ENCODE assay signal across 16 cellular contexts in genomic region chr9:120383999-120384924, GRCh38.
A peak's percentile ranks its signal among the peaks of the same experiment; 100 is the strongest.
DNase-seq lines count a peak whose midpoint lies in the region; ATAC-seq, FAIRE-seq and TF ChIP-seq lines count a peak whose summit lies in the region.
"Had no signal": no experiment of that assay in that cellular context is flagged by ENCODE, and none has a peak within 500 bp of the region (broad histone marks: within the 10 kb centered on the region; RNA-seq: fewer than 3 reads in every experiment).

No MANE protein-coding gene starts in this region.

- FAIRE-seq in astrocyte (lab: Jason Lieb, UNC) (no peak), HepG2 (lab: Jason Lieb, UNC) (peak; percentile 75)
- FAIRE-seq: GM12878 had no signal

- TSS peak; percentile 86 for BruUV-seq in HepG2 (replicated peaks; lab: Mats Ljungman, UMichigan)

- H3K9me3 Mint-ChIP-seq in astrocyte (ENCODE audit: unreplicated experiment): peaks cover 7% of the 10 kb centered on the region
- H3K9me3 Mint-ChIP-seq: stimulated activated naive CD8-positive, alpha-beta T cell treated with anti-CD3 and anti-CD28 coated beads, Interleukin-15, amount 100 ng/mL, for 72 hours had no signal

- H3K4me2 ChIP-seq in astrocyte (ENCODE audit: low read length) (peak overlapping the region; percentile 11), HepG2 (ENCODE audit: low read depth, low read length) (peak overlapping the region; percentile 72)

- WGBS in HepG2 (ENCODE audit: low lambda C conversion rate): 6% methylated on average over 16 of the region's 24 CpGs

- H3K9me3 ChIP-seq in astrocyte (ENCODE audit: insufficient read depth, low read depth, low read length) (no peaks in the 10 kb centered on the region), HepG2 (ENCODE audit: low read length) (peaks cover 7% of the 10 kb centered on the region; the same call in 1 of the 2 replicates)

- DNase-seq in cardiac septum (ENCODE audit: low spot score) (peak; percentile 62), Right ventricle myocardium inferior (ENCODE audit: missing footprints) (no peak), astrocyte (ENCODE audit: low read depth) (peak; percentile 70), HepG2 (ENCODE audit: low spot score) (peak; percentile 93), NCI-H1436 (lab: John Stamatoyannopoulos, UW) (no peak), NOMO-1 (lab: John Stamatoyannopoulos, UW; ENCODE audit: unreplicated experiment in 2 of 2) (no peak), 8988T (no peak)
- DNase-seq: effector CD8-positive, alpha-beta T cell; NCI-H2171 treated with DMSO at 0.1 percent for 48 hours; stimulated activated naive CD8-positive, alpha-beta T cell treated with anti-CD3 and anti-CD28 coated beads, Interleukin-15, amount 100 ng/mL, for 72 hours; T-helper 2 cell had no signal

- no peaks in the 10 kb centered on the region for H3K4me1 Mint-ChIP-seq in astrocyte (ENCODE audit: low read depth, unreplicated experiment)
- H3K4me1 Mint-ChIP-seq: B cell; stimulated activated naive CD8-positive, alpha-beta T cell treated with anti-CD3 and anti-CD28 coated beads, Interleukin-15, amount 100 ng/mL, for 72 hours had no signal

- TF ChIP-seq CTCF in astrocyte (IDR thresholded peaks at IDR 0.05; ENCODE audit: insufficient read depth, low read depth, low read length) (no peak), HepG2 (CRISPR knock-in tag; IDR thresholded peaks at IDR 0.05) (peak; percentile 66)

- no peak overlapping the region for H3K4me3 Mint-ChIP-seq in astrocyte (ENCODE audit: unreplicated experiment)
- H3K4me3 Mint-ChIP-seq: activated T-helper 1 cell treated with anti-CD3 and anti-CD28 coated beads, Interleukin-12 subunit alpha, Interleukin-12 subunit beta, Interleukin-2, Interleukin-4 antibody, amounts not matched to agents 30 ng/mL and 10 ng/mL and 1 ng/mL, durations not matched to agents 14 hours and 24 hours and 36 hours; B cell; stimulated activated naive CD8-positive, alpha-beta T cell treated with anti-CD3 and anti-CD28 coated beads, Interleukin-15, amount 100 ng/mL, for 72 hours had no signal

- H3K36me3 Mint-ChIP-seq in astrocyte (ENCODE audit: low read depth, unreplicated experiment): peaks cover 9% of the 10 kb centered on the region

- TF ChIP-seq EP300 in HepG2 (IDR thresholded peaks at IDR 0.05; ENCODE audit: low read depth in 2 of 2, low read length in 2 of 2): peak in 1 of 2 experiments; percentile 84; a peak in 3 of 4 replicates
- TF ChIP-seq EP300 in HepG2 (CRISPR knock-in tag; IDR thresholded peaks at IDR 0.05; ENCODE audit: borderline replicate concordance): peak; percentile 85; the same call in 1 of the 2 replicates

- H3K27ac ChIP-seq in astrocyte (ENCODE audit: low read depth, low read length) (peak overlapping the region; percentile 28), HepG2 (ENCODE audit: extremely low read length, insufficient read depth, low read length) (peak overlapping the region; percentile 94)
- H3K27ac ChIP-seq: skin epidermis had no signal

- H4K20me1 ChIP-seq in astrocyte (ENCODE audit: insufficient read depth, low read length) (no peaks in the 10 kb centered on the region), HepG2 (ENCODE audit: insufficient read depth, low read length) (no peaks in the 10 kb centered on the region)

- H2AFZ ChIP-seq in astrocyte (ENCODE audit: low read depth, low read length) (no peak overlapping the region), HepG2 (ENCODE audit: low read length) (no peak overlapping the region)

- no peaks in the 10 kb centered on the region for H3K27me3 Mint-ChIP-seq in astrocyte (ENCODE audit: low read depth, unreplicated experiment)
- H3K27me3 Mint-ChIP-seq: B cell; stimulated activated naive CD8-positive, alpha-beta T cell treated with anti-CD3 and anti-CD28 coated beads, Interleukin-15, amount 100 ng/mL, for 72 hours had no signal

- H3K4me1 ChIP-seq in astrocyte (ENCODE audit: insufficient read depth, low read length) (peaks cover 18% of the 10 kb centered on the region), HepG2 (ENCODE audit: insufficient read depth, low read length) (peaks cover 67% of the 10 kb centered on the region)

- H3K36me3 ChIP-seq in astrocyte (ENCODE audit: insufficient read depth, low read length): peaks cover 4% of the 10 kb centered on the region
- H3K36me3 ChIP-seq in HepG2 (replicated peaks in 1 of 2; ENCODE audit: control insufficient read depth in 1 of 2, insufficient read depth in 2 of 2, low read length in 2 of 2): peaks cover 1 to 3% of the 10 kb centered on the region in 2 experiments; a peak in 2 of 5 replicates

- no peak overlapping the region for H3K4me3 ChIP-seq in astrocyte (ENCODE audit: insufficient read depth, low read depth, low read length)
- peak overlapping the region in 2 of 3 experiments; percentile 14 to 63; a peak in 4 of 6 replicates for H3K4me3 ChIP-seq in HepG2 (replicated peaks in 1 of 3; ENCODE audit: insufficient read depth in 1 of 3, low read depth in 2 of 3, low read length in 3 of 3)
- H3K4me3 ChIP-seq: GM12878, skin epidermis had no signal

- peak in 1 of 2 experiments; percentile 91; a peak in 2 of 4 replicates for TF ChIP-seq POLR2A in HepG2 (IDR thresholded peaks at IDR 0.05; ENCODE audit: insufficient read depth in 1 of 2, low read depth in 2 of 2, low read length in 2 of 2)

- POLR2A ChIA-PET in HepG2 (lab: Yijun Ruan, JAX): interaction anchor here (0.9 to 2.2 kb wide), 7 partner anchors 16 to 347 kb away, joined by 3 to 20 read pairs (median 3); no protein-coding TSS in a partner anchor

- H3K27me3 ChIP-seq in astrocyte (ENCODE audit: insufficient read depth, low read length) (no peaks in the 10 kb centered on the region), HepG2 (ENCODE audit: control insufficient read depth in 1 of 2, insufficient read depth in 2 of 2, low read length in 2 of 2) (no peaks in the 10 kb centered on the region)

- CTCF ChIA-PET in HepG2 (lab: Yijun Ruan, JAX; ENCODE audit: low intra/inter-chr PET ratio, low total read pairs): interaction anchor here (1.2 kb wide), 1 partner anchor 17 kb away, joined by 4 read pairs; no protein-coding TSS in a partner anchor

- TF ChIP-seq RAD21 in HepG2 (CRISPR knock-in tag; IDR thresholded peaks at IDR 0.05): peak; percentile 64; the same call in 1 of the 2 replicates

- H3K9ac ChIP-seq in astrocyte (ENCODE audit: low read length): no peak overlapping the region
- H3K9ac ChIP-seq in HepG2 (ENCODE audit: insufficient read depth, low read depth, low read length): peak overlapping the region; percentile 71

- H3K27ac Mint-ChIP-seq in astrocyte (ENCODE audit: unreplicated experiment): no peak overlapping the region
- H3K27ac Mint-ChIP-seq: activated T-helper 1 cell treated with anti-CD3 and anti-CD28 coated beads, Interleukin-12 subunit alpha, Interleukin-12 subunit beta, Interleukin-2, Interleukin-4 antibody, amounts not matched to agents 30 ng/mL and 10 ng/mL and 1 ng/mL, durations not matched to agents 14 hours and 24 hours and 36 hours; B cell had no signal

- intact Hi-C loops in cardiac septum (cut with DNase I) (no loop called here), Right ventricle myocardium inferior (cut with DNase I) (no loop called here), HepG2 (cut with micrococcal nuclease; ENCODE audit: unreplicated experiment) (loop anchor here (1.0 kb wide), 1 partner anchor 18 kb away; no protein-coding TSS in a partner anchor)

- in situ Hi-C loops in HepG2 (cut with HindIII; ENCODE audit: extremely low pct_ligation_motif_present, low pct_unique_long_range_greater_than_20kb): no loop called here

- H3K79me2 ChIP-seq in astrocyte (ENCODE audit: insufficient read depth, low read length): no peaks in the 10 kb centered on the region
- no peaks in the 10 kb centered on the region for H3K79me2 ChIP-seq in HepG2 (ENCODE audit: insufficient read depth, low read length)

- ATAC-seq in Right ventricle myocardium inferior: no peak
- peak; percentile 73 for ATAC-seq in HepG2
- no peak for ATAC-seq in HG02759 (IDR thresholded peaks at IDR 0.05; ENCODE audit: unreplicated experiment)
- ATAC-seq: GM12878; stimulated activated naive CD8-positive, alpha-beta T cell treated with anti-CD3 and anti-CD28 coated beads, Interleukin-15, amount 100 ng/mL, for 72 hours had no signal

TF ChIP-seq in HepG2, 621 proteins besides CTCF, POLR2A, EP300 and RAD21 (continues in another document):
- TF ChIP-seq, protein P1, sequence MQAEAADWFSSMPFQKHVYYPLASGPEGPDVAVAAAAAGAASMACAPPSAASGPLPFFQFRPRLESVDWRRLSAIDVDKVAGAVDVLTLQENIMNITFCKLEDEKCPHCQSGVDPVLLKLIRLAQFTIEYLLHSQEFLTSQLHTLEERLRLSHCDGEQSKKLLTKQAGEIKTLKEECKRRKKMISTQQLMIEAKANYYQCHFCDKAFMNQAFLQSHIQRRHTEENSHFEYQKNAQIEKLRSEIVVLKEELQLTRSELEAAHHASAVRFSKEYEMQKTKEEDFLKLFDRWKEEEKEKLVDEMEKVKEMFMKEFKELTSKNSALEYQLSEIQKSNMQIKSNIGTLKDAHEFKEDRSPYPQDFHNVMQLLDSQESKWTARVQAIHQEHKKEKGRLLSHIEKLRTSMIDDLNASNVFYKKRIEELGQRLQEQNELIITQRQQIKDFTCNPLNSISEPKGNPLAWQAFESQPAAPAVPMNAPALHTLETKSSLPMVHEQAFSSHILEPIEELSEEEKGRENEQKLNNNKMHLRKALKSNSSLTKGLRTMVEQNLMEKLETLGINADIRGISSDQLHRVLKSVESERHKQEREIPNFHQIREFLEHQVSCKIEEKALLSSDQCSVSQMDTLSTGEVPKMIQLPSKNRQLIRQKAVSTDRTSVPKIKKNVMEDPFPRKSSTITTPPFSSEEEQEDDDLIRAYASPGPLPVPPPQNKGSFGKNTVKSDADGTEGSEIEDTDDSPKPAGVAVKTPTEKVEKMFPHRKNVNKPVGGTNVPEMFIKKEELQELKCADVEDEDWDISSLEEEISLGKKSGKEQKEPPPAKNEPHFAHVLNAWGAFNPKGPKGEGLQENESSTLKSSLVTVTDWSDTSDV (CRISPR knock-in tag; IDR thresholded peaks at IDR 0.05): no peak
- TF ChIP-seq ZNF136 (CRISPR knock-in tag; IDR thresholded peaks at IDR 0.05; ENCODE audit: low read depth) (no peak), ZBTB8A (CRISPR knock-in tag; IDR thresholded peaks at IDR 0.05; ENCODE audit: borderline replicate concordance, low read depth) (no peak; the same call in 1 of the 2 replicates)

Comparison
In these comparisons a context has a peak if more than half of its experiments do, and no peak if none do; other contexts are left out.
1. DNase-seq: peak in cardiac septum (single experiment), astrocyte (single experiment) and HepG2 (single experiment); none in Right ventricle myocardium inferior (single experiment), NCI-H1436 (single experiment), NOMO-1 (0 of 2) and 8988T (single experiment).